Comparison of ENCODE assay signal across 25 cellular contexts in genomic region chr11:75150079-75150478, GRCh38. TPM values are rescaled to one million over a fixed set of nuclear protein-coding genes. Genes with fewer than 3 reads are reported as not detected.
"Had no signal": no experiment of that assay in that cellular context is flagged by ENCODE, and none has a peak within 500 bp of the region (broad histone marks: within the 10 kb centered on the region; RNA-seq: fewer than 3 reads in every experiment).

No MANE protein-coding gene starts in this region.

- H3K36me3 ChIP-seq: brain microvascular endothelial cell, right lobe of liver, stomach had no signal

- H3K27ac ChIP-seq: brain microvascular endothelial cell, right lobe of liver had no signal

- H3K9me3 ChIP-seq: right lobe of liver, stomach had no signal

- DNase-seq: activated CD4-positive, alpha-beta T cell treated with anti-CD3 and anti-CD28 coated beads, Interleukin-2, amount 10 ng/mL, durations not matched to agents 7 days and 5 days; activated CD4-positive, CD25-positive, alpha-beta regulatory T cell treated with anti-CD3 and anti-CD28 coated beads, Interleukin-2, amount 50 U/mL, for 72 hours; activated CD8-positive, alpha-beta T cell treated with anti-CD3 and anti-CD28 coated beads, Interleukin-2, amount 10 ng/mL, durations not matched to agents 7 days and 5 days; activated gamma-delta T cell treated with Interleukin-2 at 50 U/mL for 16 hours; activated T-cell treated with anti-CD3 and anti-CD28 coated beads, Interleukin-2, amount 50 U/mL, for 1 hour; brain microvascular endothelial cell; central memory CD4-positive, alpha-beta T cell; effector CD4-positive, alpha-beta T cell; foreskin fibroblast; left cardiac atrium; occipital lobe; right lobe of liver; stimulated activated CD4-positive, alpha-beta T cell treated with anti-CD3 and anti-CD28 coated beads, Interleukin-15, amount 100 ng/mL, for 24 hours; stomach; trophoblast cell had no signal

- H3K27me3 ChIP-seq: right lobe of liver, stomach had no signal

- H3K4me3 ChIP-seq: right lobe of liver, smooth muscle cell, stomach had no signal

- H3K9me3 Mint-ChIP-seq: activated CD4-positive, alpha-beta T cell treated with anti-CD3 and anti-CD28 coated beads, Interleukin-2, amount 10 ng/mL, durations not matched to agents 7 days and 5 days; activated naive CD4-positive, alpha-beta T cell treated with anti-CD3 and anti-CD28 coated beads, Interleukin-2, amount 50 U/mL, for 72 hours; stimulated activated memory B cell treated with anti-CD40 and anti-IgM and Interleukin-4, amounts not matched to agents 10 μg/mL and 1 μg/mL and 100 μg/mL, for 72 hours had no signal

- ATAC-seq: activated CD8-positive, alpha-beta T cell treated with anti-CD3 and anti-CD28 coated beads, Interleukin-2, amount 10 ng/mL, durations not matched to agents 7 days and 5 days; activated naive CD4-positive, alpha-beta T cell treated with anti-CD3 and anti-CD28 coated beads, Interleukin-2, amount 50 U/mL, for 72 hours; SK-N-SH treated with all-trans-retinoic acid at 6 μM for 48 hours; stimulated activated memory B cell treated with anti-CD40 and anti-IgM and Interleukin-4, amounts not matched to agents 10 μg/mL and 1 μg/mL and 100 μg/mL, for 72 hours had no signal

- H3K4me3 Mint-ChIP-seq: activated CD4-positive, alpha-beta T cell treated with anti-CD3 and anti-CD28 coated beads, Interleukin-2, amount 10 ng/mL, durations not matched to agents 7 days and 5 days; activated CD8-positive, alpha-beta T cell treated with anti-CD3 and anti-CD28 coated beads, Interleukin-2, amount 10 ng/mL, durations not matched to agents 7 days and 5 days; stimulated activated memory B cell treated with anti-CD40 and anti-IgM and Interleukin-4, amounts not matched to agents 10 μg/mL and 1 μg/mL and 100 μg/mL, for 72 hours had no signal

- H3K36me3 Mint-ChIP-seq: activated naive CD4-positive, alpha-beta T cell treated with anti-CD3 and anti-CD28 coated beads, Interleukin-2, amount 50 U/mL, for 72 hours; stimulated activated memory B cell treated with anti-CD40 and anti-IgM and Interleukin-4, amounts not matched to agents 10 μg/mL and 1 μg/mL and 100 μg/mL, for 72 hours had no signal

- H3K4me1 Mint-ChIP-seq: stimulated activated memory B cell treated with anti-CD40 and anti-IgM and Interleukin-4, amounts not matched to agents 10 μg/mL and 1 μg/mL and 100 μg/mL, for 72 hours had no signal

- H3K27ac Mint-ChIP-seq: activated CD4-positive, alpha-beta T cell treated with anti-CD3 and anti-CD28 coated beads, Interleukin-2, amount 10 ng/mL, durations not matched to agents 7 days and 5 days; activated CD8-positive, alpha-beta T cell treated with anti-CD3 and anti-CD28 coated beads, Interleukin-2, amount 10 ng/mL, durations not matched to agents 7 days and 5 days; stimulated activated memory B cell treated with anti-CD40 and anti-IgM and Interleukin-4, amounts not matched to agents 10 μg/mL and 1 μg/mL and 100 μg/mL, for 72 hours had no signal

RNA-seq across cellular contexts. Expression of gene SLCO2B1, which starts 0.8 kb away (rescaled TPM):
- total RNA-seq: activated CD8-positive, alpha-beta T cell treated with anti-CD3 and anti-CD28 coated beads, Interleukin-2, amount 10 ng/mL, durations not matched to agents 7 days and 5 days; activated naive CD4-positive, alpha-beta T cell treated with anti-CD3 and anti-CD28 coated beads, Interleukin-2, amount 50 U/mL, for 72 hours; fibroblast of lung; smooth muscle cell had no signal

RNA-seq across cellular contexts. Expression of gene OR2AT4, which starts 53.4 kb away (rescaled TPM):
- total RNA-seq: activated CD4-positive, alpha-beta T cell treated with anti-CD3 and anti-CD28 coated beads, Interleukin-2, amount 10 ng/mL, durations not matched to agents 7 days and 5 days; activated CD8-positive, alpha-beta T cell treated with anti-CD3 and anti-CD28 coated beads, Interleukin-2, amount 10 ng/mL, durations not matched to agents 7 days and 5 days; activated naive CD4-positive, alpha-beta T cell treated with anti-CD3 and anti-CD28 coated beads, Interleukin-2, amount 50 U/mL, for 72 hours; aorta; epithelial cell of proximal tubule; fibroblast of lung; left cardiac atrium; lung microvascular endothelial cell; occipital lobe; right lobe of liver; smooth muscle cell; stomach; T-helper 2 cell treated with Interferon-gamma antibody and Interleukin-4, amounts not matched to agents 100 ng/mL and 5 ng/mL, for 36 hours; temporal lobe had no signal
